ENCODE assay signal across 8 cellular contexts in the genomic region with DNA sequence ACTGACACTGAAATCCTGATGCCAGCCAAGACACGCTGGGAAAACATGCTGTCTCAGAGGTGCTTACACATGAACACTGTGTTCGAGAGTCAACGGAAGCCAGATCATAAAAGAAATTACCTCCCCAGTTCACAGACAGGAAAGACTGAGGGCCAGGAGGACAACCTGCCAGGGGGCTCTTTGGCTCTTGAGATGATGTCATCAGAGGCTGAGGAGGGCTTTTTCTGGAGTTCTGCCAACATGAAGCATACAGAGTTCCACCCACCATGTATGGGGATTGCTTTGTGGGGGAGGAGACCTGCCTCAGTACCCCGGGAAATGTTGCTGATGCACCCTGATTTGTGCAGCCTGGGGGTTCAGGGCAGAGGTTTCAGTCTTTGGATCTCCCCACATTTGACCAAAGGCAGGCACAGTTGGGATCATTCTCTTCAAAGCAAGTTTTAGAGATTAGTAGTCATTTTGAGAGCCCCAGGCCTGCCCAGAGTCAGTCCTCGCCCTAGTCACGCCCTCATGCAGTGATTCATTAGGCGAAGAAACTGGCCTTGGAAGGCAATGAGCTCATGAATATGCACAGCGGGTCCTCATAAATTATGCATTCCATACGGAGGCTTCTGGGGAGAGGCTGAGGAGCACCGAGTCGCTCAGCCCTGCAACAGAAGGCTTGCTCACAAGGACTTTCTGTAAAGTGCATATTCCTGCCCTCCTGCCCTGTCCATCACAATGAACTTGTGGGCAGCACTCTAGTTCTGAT. TPM values are rescaled to one million over a fixed set of nuclear protein-coding genes. Genes with fewer than 3 reads are reported as not detected.
A peak's percentile ranks its signal among the peaks of the same experiment; 100 is the strongest.
DNase-seq lines count a peak whose midpoint lies in the region; ATAC-seq and TF ChIP-seq lines count a peak whose summit lies in the region.
"Had no signal": no experiment of that assay in that cellular context is flagged by ENCODE, and none has a peak within 500 bp of the region (broad histone marks: within the 10 kb centered on the region; RNA-seq: fewer than 3 reads in every experiment).

No MANE protein-coding gene starts in this region.

- H3K36me3 ChIP-seq in stomach = no peaks in the 10 kb centered on the region

- no peak for TF ChIP-seq EP300 in stomach (IDR thresholded peaks at IDR 0.05)

- ATAC-seq in HG02981 (IDR thresholded peaks at IDR 0.05; ENCODE audit: unreplicated experiment) = no peak

- intact Hi-C loops in stomach (cut with DNase I; ENCODE audit: low total_unique reads) = no loop called here

- TF ChIP-seq POLR2A in stomach (IDR thresholded peaks at IDR 0.05) = no peak

- H3K27me3 ChIP-seq in stomach = peaks cover 0 to 2% (median 0%) of the 10 kb centered on the region in 3 donors

- peaks cover 2% of the 10 kb centered on the region for H3K4me1 Mint-ChIP-seq in activated naive CD8-positive, alpha-beta T cell treated with anti-CD3 and anti-CD28 coated beads for 36 hours

- no peak overlapping the region for H3K27ac Mint-ChIP-seq in activated naive CD8-positive, alpha-beta T cell treated with anti-CD3 and anti-CD28 coated beads for 36 hours

- H3K36me3 Mint-ChIP-seq in activated naive CD8-positive, alpha-beta T cell treated with anti-CD3 and anti-CD28 coated beads for 36 hours = no peaks in the 10 kb centered on the region

- peaks cover 1% of the 10 kb centered on the region for H3K9me3 Mint-ChIP-seq in activated naive CD8-positive, alpha-beta T cell treated with anti-CD3 and anti-CD28 coated beads for 36 hours

- H3K9me3 ChIP-seq in stomach = no peaks in the 10 kb centered on the region

- no peak for TF ChIP-seq CTCF in stomach (IDR thresholded peaks at IDR 0.05)

- no peak overlapping the region for H3K4me3 ChIP-seq in stomach

- peaks cover 20% of the 10 kb centered on the region for H3K27me3 Mint-ChIP-seq in activated naive CD8-positive, alpha-beta T cell treated with anti-CD3 and anti-CD28 coated beads for 36 hours

- H3K27ac ChIP-seq in stomach = peak overlapping the region in 4 of 5 donors; percentile 22 to 85 (median 67)

- no peak overlapping the region for H3K4me3 Mint-ChIP-seq in activated naive CD8-positive, alpha-beta T cell treated with anti-CD3 and anti-CD28 coated beads for 36 hours

- DNase-seq in HCEC 1CT = peak; percentile 97
- peak; percentile 37 for DNase-seq in SW480 (ENCODE audit: low spot score)
- peak; percentile 76 for DNase-seq in hepatic stellate cell (ENCODE audit: low spot score)
- no peak for DNase-seq in stomach
- no peak for DNase-seq in inferior parietal cortex (ENCODE audit: extremely low spot score)
- no peak for DNase-seq in activated naive CD8-positive, alpha-beta T cell treated with anti-CD3 and anti-CD28 coated beads for 36 hours
- DNase-seq: T-helper 9 cell had no signal

- H3K4me1 ChIP-seq in stomach = peaks cover 29 to 75% (median 46%) of the 10 kb centered on the region in 4 donors

- 68 to 77% (median 70%) methylated on average over 10 to 11 of the region's 11 CpGs for WGBS in stomach, 5 donors

RNA-seq across cellular contexts. Expression of gene EML1, which starts 34.9 kb away (rescaled TPM):
- total RNA-seq in stomach = 10 to 100 TPM; 30.1 to 66.5 (median 43.5) TPM
- polyA plus RNA-seq in stomach = 10 to 100 TPM in 1 of 3 donors, 1 to 10 TPM in 2; 5.8 to 11.3 (median 6.7) TPM
- 1 to 10 TPM in 1 of 2 experiments, under 1 TPM in 1; 0.36 to 1.0 TPM for total RNA-seq in activated naive CD8-positive, alpha-beta T cell treated with anti-CD3 and anti-CD28 coated beads for 36 hours

Comparison
In these comparisons a context has a peak if more than half of its experiments do, and no peak if none do; other contexts are left out.
1. DNase-seq: peak in HCEC 1CT (single experiment), SW480 (single experiment) and hepatic stellate cell (single experiment); none in stomach (single experiment), inferior parietal cortex (single experiment) and activated naive CD8-positive, alpha-beta T cell treated with anti-CD3 and anti-CD28 coated beads for 36 hours (single experiment).
2. RNA of gene EML1, which starts 34.9 kb away (total RNA-seq): 30.1 to 66.5 TPM in stomach; 0.36 to 1.0 TPM in activated naive CD8-positive, alpha-beta T cell treated with anti-CD3 and anti-CD28 coated beads for 36 hours; every median in the first group is over 10 times any median in the second.